Comparison of ENCODE assay signal across 16 cellular contexts in genomic region chr2:137566387-137566786, GRCh38.
DNase-seq lines count a peak whose midpoint lies in the region; ATAC-seq and TF ChIP-seq lines count a peak whose summit lies in the region.
"Had no signal": no experiment of that assay in that cellular context is flagged by ENCODE, and none has a peak within 500 bp of the region (broad histone marks: within the 10 kb centered on the region; RNA-seq: fewer than 3 reads in every experiment).

No MANE protein-coding gene starts in this region.

- 73% methylated on average over 1 of the region's 1 CpG for WGBS in mammary epithelial cell (ENCODE audit: low coverage, missing lambda C conversion rate)

- no peaks in the 10 kb centered on the region for H3K4me1 Mint-ChIP-seq in activated naive CD8-positive, alpha-beta T cell treated with anti-CD3 and anti-CD28 coated beads, Interleukin-2, amount 50 U/mL, for 24 hours
- H3K4me1 Mint-ChIP-seq: B cell, IgD-negative memory B cell had no signal

- in situ Hi-C loops in mammary epithelial cell (cut with MboI; ENCODE audit: low sequenced_read_pairs in 2 of 2) = no loop called here

- dilution Hi-C loops in mammary epithelial cell (cut with HindIII; ENCODE audit: low sequenced_read_pairs) = no loop called here

- H3K27me3 Mint-ChIP-seq in activated naive CD8-positive, alpha-beta T cell treated with anti-CD3 and anti-CD28 coated beads, Interleukin-2, amount 50 U/mL, for 24 hours = no peaks in the 10 kb centered on the region
- H3K27me3 Mint-ChIP-seq: B cell, IgD-negative memory B cell had no signal

- no peak overlapping the region for H3K4me2 ChIP-seq in mammary epithelial cell (ENCODE audit: insufficient read depth, low read depth, low read length)
- H3K4me2 ChIP-seq: BLaER1 treated with 17β-estradiol and CSF1 and Interleukin-3, amounts not matched to agents 10 nM and 100 nM had no signal

- DNase-seq in HPDE6-E6E7 (ENCODE audit: extremely low spot score) (peak; percentile 1), mammary epithelial cell (peak; percentile 37), left lung (no peak), retinal pigment epithelial cell (ENCODE audit: low read depth) (peak; percentile 27)
- no peak for DNase-seq in activated naive CD8-positive, alpha-beta T cell treated with anti-CD3 and anti-CD28 coated beads, Interleukin-2, amount 50 U/mL, for 24 hours
- DNase-seq: Calu3; CD8-positive, alpha-beta T cell; DMS79 treated with DMSO at 0.1 percent for 48 hours; GF-D8 had no signal

- BruUV-seq in mammary epithelial cell (replicated peaks; lab: Mats Ljungman, UMichigan) = no TSS peak

- no peaks in the 10 kb centered on the region for H3K9me3 ChIP-seq in mammary epithelial cell (replicated peaks; ENCODE audit: insufficient read depth, low read length)
- H3K9me3 ChIP-seq in left lung = peaks cover 0 to 6% of the 10 kb centered on the region in 2 donors
- H3K9me3 ChIP-seq: HAP-1 had no signal

- H3K4me1 ChIP-seq in mammary epithelial cell (ENCODE audit: insufficient read depth, low read length) (no peaks in the 10 kb centered on the region), left lung (no peaks in the 10 kb centered on the region)
- H3K4me1 ChIP-seq: HAP-1 had no signal

- CTCF ChIA-PET in mammary epithelial cell (lab: Charles Lee; ENCODE audit: low non-redundant PET) = no interaction called here

- H4K20me1 ChIP-seq in mammary epithelial cell (ENCODE audit: insufficient read depth, low read length) = no peaks in the 10 kb centered on the region
- H4K20me1 ChIP-seq: BLaER1 treated with 17β-estradiol and CSF1 and Interleukin-3, amounts not matched to agents 10 nM and 100 nM had no signal

- intact Hi-C loops in mammary epithelial cell (cut with micrococcal nuclease) (no loop called here), left lung (cut with DNase I) (no loop called here)

- H3K27ac ChIP-seq in mammary epithelial cell (ENCODE audit: insufficient read depth, low read depth, low read length) (no peak overlapping the region), left lung (no peak overlapping the region)
- H3K27ac ChIP-seq: BLaER1 treated with 17β-estradiol and CSF1 and Interleukin-3, amounts not matched to agents 10 nM and 100 nM; HL-60 had no signal

- no peaks in the 10 kb centered on the region for H3K79me2 ChIP-seq in mammary epithelial cell (ENCODE audit: insufficient read depth, low read length)

- ATAC-seq in left lung = peak; percentile 84
- ATAC-seq in activated naive CD8-positive, alpha-beta T cell treated with anti-CD3 and anti-CD28 coated beads, Interleukin-2, amount 50 U/mL, for 24 hours = no peak
- ATAC-seq in GM19351 (IDR thresholded peaks at IDR 0.05; ENCODE audit: unreplicated experiment) = no peak
- no peak for ATAC-seq in HG03439 (IDR thresholded peaks at IDR 0.05; ENCODE audit: unreplicated experiment)
- ATAC-seq: CD8-positive, alpha-beta T cell had no signal

- no peaks in the 10 kb centered on the region for H3K27me3 ChIP-seq in mammary epithelial cell (ENCODE audit: insufficient read depth, low read length)
- H3K27me3 ChIP-seq in left lung = no peaks in the 10 kb centered on the region
- H3K27me3 ChIP-seq: BLaER1 treated with 17β-estradiol and CSF1 and Interleukin-3, amounts not matched to agents 10 nM and 100 nM had no signal

- no peaks in the 10 kb centered on the region for H3K36me3 ChIP-seq in mammary epithelial cell (ENCODE audit: insufficient read depth, low read length)
- H3K36me3 ChIP-seq in left lung = no peaks in the 10 kb centered on the region
- H3K36me3 ChIP-seq: BLaER1 treated with 17β-estradiol and CSF1 and Interleukin-3, amounts not matched to agents 10 nM and 100 nM; HAP-1 had no signal

- TF ChIP-seq CTCF in mammary epithelial cell (conservative IDR thresholded peaks at IDR 0.05 in 1 of 2, IDR thresholded peaks at IDR 0.05 in 1 of 2; ENCODE audit: extremely low read depth in 1 of 2, insufficient read depth in 1 of 2, low read depth in 1 of 2, low read length in 2 of 2) (no peak), left lung (IDR thresholded peaks at IDR 0.05) (no peak), retinal pigment epithelial cell (conservative IDR thresholded peaks at IDR 0.05; ENCODE audit: low read depth, low read length) (no peak)

- H2AFZ ChIP-seq in mammary epithelial cell (ENCODE audit: low read depth, low read length) = no peak overlapping the region

- no peaks in the 10 kb centered on the region for H3K36me3 Mint-ChIP-seq in activated naive CD8-positive, alpha-beta T cell treated with anti-CD3 and anti-CD28 coated beads, Interleukin-2, amount 50 U/mL, for 24 hours (ENCODE audit: low read depth)
- H3K36me3 Mint-ChIP-seq: CD8-positive, alpha-beta T cell; IgD-negative memory B cell had no signal

- H3K9ac ChIP-seq in mammary epithelial cell (ENCODE audit: insufficient read depth, low read length) = no peak overlapping the region
- H3K9ac ChIP-seq: BLaER1 treated with 17β-estradiol and CSF1 and Interleukin-3, amounts not matched to agents 10 nM and 100 nM had no signal

- H3K4me3 ChIP-seq in mammary epithelial cell (replicated peaks in 1 of 3; ENCODE audit: insufficient read depth in 1 of 3, low read depth in 2 of 3, low read length in 3 of 3) (no peak overlapping the region), left lung (no peak overlapping the region), retinal pigment epithelial cell (ENCODE audit: low read length) (no peak overlapping the region)
- H3K4me3 ChIP-seq: BLaER1 treated with 17β-estradiol and CSF1 and Interleukin-3, amounts not matched to agents 10 nM and 100 nM; HAP-1 had no signal

- no peak overlapping the region for H3K4me3 Mint-ChIP-seq in activated naive CD8-positive, alpha-beta T cell treated with anti-CD3 and anti-CD28 coated beads, Interleukin-2, amount 50 U/mL, for 24 hours
- H3K4me3 Mint-ChIP-seq: B cell; CD8-positive, alpha-beta T cell; IgD-negative memory B cell had no signal

- peaks cover 4% of the 10 kb centered on the region for H3K9me3 Mint-ChIP-seq in activated naive CD8-positive, alpha-beta T cell treated with anti-CD3 and anti-CD28 coated beads, Interleukin-2, amount 50 U/mL, for 24 hours

- H3K27ac Mint-ChIP-seq in activated naive CD8-positive, alpha-beta T cell treated with anti-CD3 and anti-CD28 coated beads, Interleukin-2, amount 50 U/mL, for 24 hours = no peak overlapping the region
- H3K27ac Mint-ChIP-seq: B cell; CD8-positive, alpha-beta T cell; IgD-negative memory B cell had no signal

Comparison
In these comparisons a context has a peak if more than half of its experiments do, and no peak if none do; other contexts are left out.
1. DNase-seq: peak in HPDE6-E6E7 (single experiment), mammary epithelial cell (single experiment) and retinal pigment epithelial cell (single experiment); none in left lung (0 of 2) and activated naive CD8-positive, alpha-beta T cell treated with anti-CD3 and anti-CD28 coated beads, Interleukin-2, amount 50 U/mL, for 24 hours (single experiment).